In genomic region chr17:75034236-75034908, GRCh38 we compare ENCODE assay signal across 1 cellular context.
A peak's percentile ranks its signal among the peaks of the same experiment; 100 is the strongest.
TF ChIP-seq lines count a peak whose summit lies in the region.

No MANE protein-coding gene starts in this region.

TF ChIP-seq in HepG2, 621 proteins besides CTCF, POLR2A, EP300 and RAD21 (continued from another document and continues in another):
- TF ChIP-seq NCOA2 (CRISPR knock-in tag; IDR thresholded peaks at IDR 0.05) (peak; percentile 27; the same call in 1 of the 2 replicates), TGIF2 (CRISPR knock-in tag; IDR thresholded peaks at IDR 0.05) (peak; percentile 86), DBP (CRISPR knock-in tag; IDR thresholded peaks at IDR 0.05; ENCODE audit: not compliant biosample characterization) (peak; percentile 82), ZBTB40 (IDR thresholded peaks at IDR 0.05) (no peak), ZBTB40 (CRISPR knock-in tag; IDR thresholded peaks at IDR 0.05) (peak; percentile 70), ZNF441 (CRISPR knock-in tag; IDR thresholded peaks at IDR 0.05; ENCODE audit: borderline replicate concordance) (peak; percentile 81), CENPT (CRISPR knock-in tag; IDR thresholded peaks at IDR 0.05; ENCODE audit: low read depth) (no peak; the same call in 1 of the 2 replicates), ZNF740 (CRISPR knock-in tag; IDR thresholded peaks at IDR 0.05) (peak; percentile 6; the same call in 1 of the 2 replicates), ZNF256 (CRISPR knock-in tag; conservative IDR thresholded peaks at IDR 0.05) (peak; percentile 93), ZNF687 (CRISPR knock-in tag; IDR thresholded peaks at IDR 0.05) (peak; percentile 89), CSRNP2 (CRISPR knock-in tag; conservative IDR thresholded peaks at IDR 0.05; ENCODE audit: low read depth) (no peak), MEF2D (CRISPR knock-in tag; IDR thresholded peaks at IDR 0.05) (peak; percentile 84; the same call in 1 of the 2 replicates), FOXJ3 (CRISPR knock-in tag; IDR thresholded peaks at IDR 0.05; ENCODE audit: borderline replicate concordance) (no peak; the same call in 1 of the 2 replicates), ZNF274 (CRISPR knock-in tag; IDR thresholded peaks at IDR 0.05) (peak; percentile 44; the same call in 1 of the 2 replicates), ATF5 (CRISPR knock-in tag; IDR thresholded peaks at IDR 0.05; ENCODE audit: low read depth) (peak; percentile 16; the same call in 1 of the 2 replicates), CENPX (CRISPR knock-in tag; IDR thresholded peaks at IDR 0.05) (no peak), ZNF780A (CRISPR knock-in tag; IDR thresholded peaks at IDR 0.05) (0 out of 2 replicates have a peak, but pooled peaks have one; percentile 3), ZNF777 (CRISPR knock-in tag; IDR thresholded peaks at IDR 0.05) (peak; percentile 71), ARID2 (CRISPR knock-in tag; IDR thresholded peaks at IDR 0.05; ENCODE audit: borderline replicate concordance) (peak; percentile 70; the same call in 1 of the 2 replicates), NFIB (CRISPR knock-in tag; IDR thresholded peaks at IDR 0.05; ENCODE audit: borderline replicate concordance) (no peak), MLXIP (CRISPR knock-in tag; IDR thresholded peaks at IDR 0.05; ENCODE audit: borderline replicate concordance) (no peak), ZNF713 (CRISPR knock-in tag; IDR thresholded peaks at IDR 0.05) (peak; percentile 48; the same call in 1 of the 2 replicates), SMARCE1 (IDR thresholded peaks at IDR 0.05; ENCODE audit: borderline replicate concordance) (no peak), MLX (CRISPR knock-in tag; IDR thresholded peaks at IDR 0.05) (peak; percentile 77), ZNF670 (CRISPR knock-in tag; IDR thresholded peaks at IDR 0.05; ENCODE audit: borderline replicate concordance) (peak; percentile 72), PCBP2 (optimal IDR thresholded peaks at IDR 0.05; ENCODE audit: low read depth, low read length, poor library complexity, severe bottlenecking) (no peak), ETS1 (CRISPR knock-in tag; IDR thresholded peaks at IDR 0.05) (peak; percentile 67; the same call in 1 of the 2 replicates), ZFP90 (CRISPR knock-in tag; IDR thresholded peaks at IDR 0.05; ENCODE audit: borderline replicate concordance) (peak; percentile 71), ZFAT (CRISPR knock-in tag; conservative IDR thresholded peaks at IDR 0.05) (no peak; the same call in 1 of the 2 replicates), NFYC (CRISPR knock-in tag; IDR thresholded peaks at IDR 0.05) (peak; percentile 52; the same call in 1 of the 2 replicates), SIX4 (CRISPR knock-in tag; IDR thresholded peaks at IDR 0.05) (0 out of 2 replicates have a peak, but pooled peaks have one; percentile 35), SALL2 (CRISPR knock-in tag; IDR thresholded peaks at IDR 0.05) (peak; percentile 81), ZNF550 (CRISPR knock-in tag; IDR thresholded peaks at IDR 0.05; ENCODE audit: borderline replicate concordance) (no peak), TARDBP (CRISPR knock-in tag; IDR thresholded peaks at IDR 0.05) (peak; percentile 95), MAFF (IDR thresholded peaks at IDR 0.05; ENCODE audit: low read depth, low read length) (no peak)
